In genomic region chr17:850828-851759, GRCh38 we compare ENCODE assay signal across 11 cellular contexts.
DNase-seq lines count a peak whose midpoint lies in the region; ATAC-seq, FAIRE-seq and TF ChIP-seq lines count a peak whose summit lies in the region.
"Had no signal": no experiment of that assay in that cellular context is flagged by ENCODE, and none has a peak within 500 bp of the region (broad histone marks: within the 10 kb centered on the region; RNA-seq: fewer than 3 reads in every experiment).

No MANE protein-coding gene starts in this region.

- no peak for ATAC-seq in GM18520 (IDR thresholded peaks at IDR 0.05; ENCODE audit: unreplicated experiment)
- no peak for ATAC-seq in HG03159 (IDR thresholded peaks at IDR 0.05; ENCODE audit: unreplicated experiment)
- ATAC-seq: naive thymus-derived CD4-positive, alpha-beta T cell had no signal

- H3K36me3 Mint-ChIP-seq in astrocyte (ENCODE audit: low read depth, unreplicated experiment): peaks cover 25% of the 10 kb centered on the region
- H3K36me3 Mint-ChIP-seq: naive thymus-derived CD4-positive, alpha-beta T cell had no signal

- H3K4me3 ChIP-seq in astrocyte (ENCODE audit: insufficient read depth, low read depth, low read length) (no peak overlapping the region), cardiac muscle cell (no peak overlapping the region), adrenal gland (no peak overlapping the region)

- H3K4me1 ChIP-seq in astrocyte (ENCODE audit: insufficient read depth, low read length): peaks cover 23% of the 10 kb centered on the region
- peaks cover 33% of the 10 kb centered on the region for H3K4me1 ChIP-seq in cardiac muscle cell (ENCODE audit: low read depth)
- no peaks in the 10 kb centered on the region for H3K4me1 ChIP-seq in adrenal gland (replicated peaks in 1 of 2)

- H3K27me3 ChIP-seq in astrocyte (ENCODE audit: insufficient read depth, low read length): no peaks in the 10 kb centered on the region
- H3K27me3 ChIP-seq in cardiac muscle cell: no peaks in the 10 kb centered on the region
- no peaks in the 10 kb centered on the region for H3K27me3 ChIP-seq in adrenal gland

- peak overlapping the region; percentile 1 for H3K4me3 Mint-ChIP-seq in astrocyte (ENCODE audit: unreplicated experiment)
- H3K4me3 Mint-ChIP-seq: activated naive CD4-positive, alpha-beta T cell treated with anti-CD3 and anti-CD28 coated beads for 36 hours; naive thymus-derived CD4-positive, alpha-beta T cell had no signal

- peak overlapping the region; percentile 68 for H3K4me2 ChIP-seq in astrocyte (ENCODE audit: low read length)

- H3K27me3 Mint-ChIP-seq in astrocyte (ENCODE audit: low read depth, unreplicated experiment): no peaks in the 10 kb centered on the region

- H2AFZ ChIP-seq in astrocyte (ENCODE audit: low read depth, low read length): no peak overlapping the region

- CTCF ChIA-PET in HEK293T (lab: Yijun Ruan, JAX): interaction anchor here (1.0 kb wide), 1 partner anchor 130 kb away, joined by 3 read pairs; no protein-coding TSS in a partner anchor

- intact Hi-C loops in adrenal gland (cut with DNase I): no loop called here

- H3K27ac ChIP-seq in astrocyte (ENCODE audit: low read depth, low read length): peak overlapping the region; percentile 63
- peak overlapping the region; percentile 61 for H3K27ac ChIP-seq in cardiac muscle cell
- H3K27ac ChIP-seq in adrenal gland: no peak overlapping the region

- H3K9me3 ChIP-seq in astrocyte (ENCODE audit: insufficient read depth, low read depth, low read length): no peaks in the 10 kb centered on the region
- no peaks in the 10 kb centered on the region for H3K9me3 ChIP-seq in cardiac muscle cell (ENCODE audit: low read depth)
- no peaks in the 10 kb centered on the region for H3K9me3 ChIP-seq in adrenal gland (replicated peaks in 1 of 3)

- TF ChIP-seq CTCF in astrocyte (IDR thresholded peaks at IDR 0.05; ENCODE audit: insufficient read depth, low read depth, low read length) (no peak), cardiac muscle cell (IDR thresholded peaks at IDR 0.05; ENCODE audit: low read depth, low read length) (no peak), adrenal gland (IDR thresholded peaks at IDR 0.05) (no peak)

- TF ChIP-seq POLR2A in adrenal gland (IDR thresholded peaks at IDR 0.05): no peak

- peaks cover 68% of the 10 kb centered on the region for H4K20me1 ChIP-seq in astrocyte (ENCODE audit: insufficient read depth, low read length)

- peak; percentile 62 for FAIRE-seq in astrocyte (lab: Jason Lieb, UNC)

- H3K9me3 Mint-ChIP-seq in astrocyte (ENCODE audit: unreplicated experiment): no peaks in the 10 kb centered on the region
- H3K9me3 Mint-ChIP-seq: activated naive CD4-positive, alpha-beta T cell treated with anti-CD3 and anti-CD28 coated beads for 36 hours; naive thymus-derived CD4-positive, alpha-beta T cell had no signal

- H3K36me3 ChIP-seq in astrocyte (ENCODE audit: insufficient read depth, low read length): no peaks in the 10 kb centered on the region
- no peaks in the 10 kb centered on the region for H3K36me3 ChIP-seq in cardiac muscle cell
- H3K36me3 ChIP-seq in adrenal gland (replicated peaks in 1 of 2): no peaks in the 10 kb centered on the region

- H3K27ac Mint-ChIP-seq in astrocyte (ENCODE audit: unreplicated experiment): peak overlapping the region; percentile 16
- H3K27ac Mint-ChIP-seq: activated naive CD4-positive, alpha-beta T cell treated with anti-CD3 and anti-CD28 coated beads for 36 hours; naive thymus-derived CD4-positive, alpha-beta T cell had no signal

- DNase-seq in EH (ENCODE audit: low read depth) (peak; percentile 82), astrocyte (ENCODE audit: low read depth) (no peak), cardiac muscle cell (ENCODE audit: low read depth in 1 of 2, low spot score in 1 of 2) (peak; percentile 51), renal cortical epithelial cell (ENCODE audit: low read depth) (peak; percentile 16), adrenal gland (no peak), HEK293T (ENCODE audit: extremely low spot score) (no peak)
- DNase-seq: activated CD4-positive, CD25-positive, alpha-beta regulatory T cell treated with anti-CD3 and anti-CD28 coated beads, Interleukin-2, amount 50 U/mL, for 72 hours; activated naive CD4-positive, alpha-beta T cell treated with anti-CD3 and anti-CD28 coated beads for 36 hours; naive thymus-derived CD4-positive, alpha-beta T cell had no signal

- peaks cover 69% of the 10 kb centered on the region for H3K79me2 ChIP-seq in astrocyte (ENCODE audit: insufficient read depth, low read length)

- peak overlapping the region; percentile 65 for H3K9ac ChIP-seq in astrocyte (ENCODE audit: low read length)

- WGBS in adrenal gland, 4 donors: 59 to 79% (median 74%) methylated on average over 18 to 32 of the region's 32 CpGs

- peaks cover 12% of the 10 kb centered on the region for H3K4me1 Mint-ChIP-seq in astrocyte (ENCODE audit: low read depth, unreplicated experiment)

- POLR2A ChIA-PET in HEK293T (lab: Yijun Ruan, JAX): no interaction called here

TF ChIP-seq in HEK293T, 16 proteins besides CTCF, POLR2A, EP300 and RAD21:
- no peak for TF ChIP-seq L3MBTL2 (conservative IDR thresholded peaks at IDR 0.05)
- TF ChIP-seq CTBP1 (IDR thresholded peaks at IDR 0.05; ENCODE audit: borderline replicate concordance): no peak
- TF ChIP-seq TARDBP (IDR thresholded peaks at IDR 0.05): no peak
- TF ChIP-seq FOXM1 (IDR thresholded peaks at IDR 0.05; ENCODE audit: borderline replicate concordance): no peak
- no peak for TF ChIP-seq ARNT (IDR thresholded peaks at IDR 0.05)
- no peak for TF ChIP-seq BHLHE40 (IDR thresholded peaks at IDR 0.05; ENCODE audit: borderline replicate concordance)
- no peak for TF ChIP-seq SP1 (IDR thresholded peaks at IDR 0.05)
- TF ChIP-seq NFRKB (IDR thresholded peaks at IDR 0.05): no peak
- TF ChIP-seq PKNOX1 (IDR thresholded peaks at IDR 0.05): no peak
- TF ChIP-seq ELF4 (IDR thresholded peaks at IDR 0.05): no peak
- no peak for TF ChIP-seq ZNF384 (IDR thresholded peaks at IDR 0.05)
- TF ChIP-seq SUZ12 (IDR thresholded peaks at IDR 0.05): no peak
- TF ChIP-seq FOXA1 (IDR thresholded peaks at IDR 0.05): no peak
- no peak for TF ChIP-seq HDGF (IDR thresholded peaks at IDR 0.05; ENCODE audit: borderline replicate concordance)
- no peak for TF ChIP-seq FOXK2 (IDR thresholded peaks at IDR 0.05)
- no peak for TF ChIP-seq LEF1 (IDR thresholded peaks at IDR 0.05; ENCODE audit: borderline replicate concordance)

Comparison
In these comparisons a context has a peak if more than half of its experiments do, and no peak if none do; other contexts are left out.
1. DNase-seq: peak in EH (single experiment), cardiac muscle cell (2 of 2) and renal cortical epithelial cell (single experiment); none in astrocyte (single experiment), adrenal gland (0 of 7) and HEK293T (single experiment).
2. H3K27ac ChIP-seq: peak in astrocyte (single experiment) and cardiac muscle cell (single experiment); none in adrenal gland (0 of 5).